ENCODE assay signal across 22 cellular contexts in the genomic region with DNA sequence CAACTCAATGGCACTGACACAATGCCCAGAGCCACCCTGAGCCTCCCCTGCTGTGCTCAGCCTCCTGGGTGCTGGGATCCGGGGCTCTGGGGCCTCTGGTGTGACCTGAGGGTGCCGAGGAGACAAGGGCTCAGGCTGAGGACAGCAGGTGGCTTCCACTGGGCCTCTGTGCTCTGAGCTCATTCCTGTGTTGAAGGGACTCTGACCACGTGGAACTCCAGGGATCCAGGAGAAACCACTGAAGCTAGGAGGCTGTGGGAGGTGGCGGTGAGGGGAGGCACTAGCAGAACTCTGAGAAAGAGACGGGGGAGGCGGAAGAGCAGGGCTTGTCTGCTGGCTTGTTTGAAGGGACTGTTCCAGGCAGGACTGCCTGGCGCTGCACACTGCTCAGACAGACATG.
A peak's percentile ranks its signal among the peaks of the same experiment; 100 is the strongest.
DNase-seq lines count a peak whose midpoint lies in the region; ATAC-seq and TF ChIP-seq lines count a peak whose summit lies in the region.
"Had no signal": no experiment of that assay in that cellular context is flagged by ENCODE, and none has a peak within 500 bp of the region (broad histone marks: within the 10 kb centered on the region; RNA-seq: fewer than 3 reads in every experiment).

No MANE protein-coding gene starts in this region.

- no peaks in the 10 kb centered on the region for H3K27me3 ChIP-seq in testis

- no peak for TF ChIP-seq POLR2A in testis (IDR thresholded peaks at IDR 0.05)

- 37 to 57% methylated on average over 7 of the region's 7 CpGs for WGBS in testis, 2 donors

- no peak overlapping the region for H3K4me3 ChIP-seq in testis

- H3K9me3 ChIP-seq in testis, result no peaks in the 10 kb centered on the region
- H3K9me3 ChIP-seq: Caco-2, SK-N-SH had no signal

- no peak overlapping the region for H3K27ac ChIP-seq in testis
- H3K27ac ChIP-seq: 22Rv1, KMS-11 had no signal

- intact Hi-C loops in testis (cut with DNase I; ENCODE audit: low total_unique reads), result no loop called here

- no peaks in the 10 kb centered on the region for H3K4me1 ChIP-seq in testis
- H3K4me1 ChIP-seq: Caco-2 had no signal

- no peak for ATAC-seq in GM19328 (IDR thresholded peaks at IDR 0.05; ENCODE audit: unreplicated experiment)
- ATAC-seq: T-cell had no signal

- DNase-seq in DMS153 (lab: John Stamatoyannopoulos, UW), result peak; percentile 9
- DNase-seq in DMS153 treated with DMSO at 0.1 percent for 48 hours (lab: John Stamatoyannopoulos, UW; ENCODE audit: unreplicated experiment), result no peak
- peak; percentile 73 for DNase-seq in NCI-H526 treated with DMSO at 0.1 percent for 48 hours (lab: John Stamatoyannopoulos, UW)
- peak; percentile 87 for DNase-seq in left kidney (ENCODE audit: low read depth, low spot score)
- DNase-seq in testis, result peak; percentile 49
- no peak for DNase-seq in cerebellar cortex (ENCODE audit: low spot score)
- DNase-seq in NCI-H82 treated with DMSO at 0.1 percent for 48 hours (lab: John Stamatoyannopoulos, UW; ENCODE audit: unreplicated experiment), result no peak
- DNase-seq: Caco-2; CD4-positive, CD25-positive, alpha-beta regulatory T cell; DMS79; HCEC 1CT; NCI-H1417 treated with DMSO at 0.1 percent for 48 hours; NCI-H2171 treated with DMSO at 0.1 percent for 48 hours; NCI-H446; NK-92 treated with Interleukin-12 subunit alpha and Interleukin-12 subunit beta, amount 100 ng/mL, for 24 hours; OCI-M1; SHP77 treated with DMSO at 0.1 percent for 48 hours; SK-N-SH; T-cell had no signal

- TF ChIP-seq CTCF in testis (IDR thresholded peaks at IDR 0.05), result no peak

- no peaks in the 10 kb centered on the region for H3K36me3 ChIP-seq in testis (ENCODE audit: low read depth, missing control alignments)

Comparison
In these comparisons a context has a peak if more than half of its experiments do, and no peak if none do; other contexts are left out.
1. DNase-seq: peak in DMS153 (single experiment), NCI-H526 treated with DMSO at 0.1 percent for 48 hours (single experiment), left kidney (single experiment) and testis (single experiment); none in DMS153 treated with DMSO at 0.1 percent for 48 hours (single experiment), cerebellar cortex (single experiment) and NCI-H82 treated with DMSO at 0.1 percent for 48 hours (single experiment).